Comparison of ENCODE assay signal across 1 cellular context in the genomic region with DNA sequence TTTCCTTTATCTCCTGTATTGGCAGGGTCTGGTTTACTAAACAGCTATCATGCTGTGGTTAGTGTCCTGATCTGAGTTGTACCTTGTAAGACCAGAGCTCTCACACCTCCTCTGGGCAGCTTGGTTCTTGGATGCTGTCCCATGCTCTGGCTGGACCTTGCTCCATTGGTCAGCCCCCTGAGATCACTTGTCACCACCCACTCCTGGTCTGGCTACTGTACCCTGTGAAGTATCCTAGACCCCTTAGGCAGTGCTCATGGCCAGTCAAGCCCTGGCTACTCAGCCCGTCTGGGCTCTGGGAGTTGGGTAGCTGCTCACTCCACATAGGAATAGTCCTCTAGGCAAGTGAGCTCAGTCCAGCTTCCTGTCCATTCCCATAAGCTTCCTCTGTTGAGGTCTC.
TF ChIP-seq lines count a peak whose summit lies in the region.

No MANE protein-coding gene starts in this region.

TF ChIP-seq in A549, 52 proteins besides CTCF, POLR2A, EP300 and RAD21:
- TF ChIP-seq HMGXB4 (CRISPR knock-in tag; IDR thresholded peaks at IDR 0.05; ENCODE audit: borderline replicate concordance) = no peak
- TF ChIP-seq EHMT2 (IDR thresholded peaks at IDR 0.05; ENCODE audit: low read depth) = no peak
- no peak for TF ChIP-seq NPAS2 (CRISPR knock-in tag; IDR thresholded peaks at IDR 0.05; ENCODE audit: borderline replicate concordance)
- no peak for TF ChIP-seq MAX (IDR thresholded peaks at IDR 0.05)
- TF ChIP-seq REST (IDR thresholded peaks at IDR 0.05) = no peak
- no peak for TF ChIP-seq KDM5A (IDR thresholded peaks at IDR 0.05)
- TF ChIP-seq HDAC2 (IDR thresholded peaks at IDR 0.05) = no peak
- no peak for TF ChIP-seq NR3C1 (IDR thresholded peaks at IDR 0.05)
- no peak for TF ChIP-seq PHF8 (IDR thresholded peaks at IDR 0.05; ENCODE audit: borderline replicate concordance, low read depth)
- TF ChIP-seq BHLHE40 (IDR thresholded peaks at IDR 0.05; ENCODE audit: low read depth, low read length) = no peak
- no peak for TF ChIP-seq RNF2 (IDR thresholded peaks at IDR 0.05; ENCODE audit: borderline replicate concordance, low read depth)
- no peak for TF ChIP-seq POLR2AphosphoS2 (conservative IDR thresholded peaks at IDR 0.05; ENCODE audit: low read length)
- TF ChIP-seq RFX5 (IDR thresholded peaks at IDR 0.05) = no peak
- TF ChIP-seq HEYL (CRISPR knock-in tag; IDR thresholded peaks at IDR 0.05) = no peak
- TF ChIP-seq, protein P1, sequence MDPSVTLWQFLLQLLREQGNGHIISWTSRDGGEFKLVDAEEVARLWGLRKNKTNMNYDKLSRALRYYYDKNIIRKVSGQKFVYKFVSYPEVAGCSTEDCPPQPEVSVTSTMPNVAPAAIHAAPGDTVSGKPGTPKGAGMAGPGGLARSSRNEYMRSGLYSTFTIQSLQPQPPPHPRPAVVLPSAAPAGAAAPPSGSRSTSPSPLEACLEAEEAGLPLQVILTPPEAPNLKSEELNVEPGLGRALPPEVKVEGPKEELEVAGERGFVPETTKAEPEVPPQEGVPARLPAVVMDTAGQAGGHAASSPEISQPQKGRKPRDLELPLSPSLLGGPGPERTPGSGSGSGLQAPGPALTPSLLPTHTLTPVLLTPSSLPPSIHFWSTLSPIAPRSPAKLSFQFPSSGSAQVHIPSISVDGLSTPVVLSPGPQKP (IDR thresholded peaks at IDR 0.05; ENCODE audit: low read depth, low read length) = no peak
- TF ChIP-seq CHD2 (IDR thresholded peaks at IDR 0.05; ENCODE audit: low read length, partially characterized antibody) = no peak
- no peak for TF ChIP-seq TP53 (CRISPR knock-in tag; IDR thresholded peaks at IDR 0.05)
